ENCODE assay signal across 12 cellular contexts in genomic region chrX:153885208-153885787, GRCh38. TPM values are rescaled to one million over a fixed set of nuclear protein-coding genes. Genes with fewer than 3 reads are reported as not detected.
DNase-seq lines count a peak whose midpoint lies in the region; ATAC-seq, FAIRE-seq and TF ChIP-seq lines count a peak whose summit lies in the region.
"Had no signal": no experiment of that assay in that cellular context is flagged by ENCODE, and none has a peak within 500 bp of the region (broad histone marks: within the 10 kb centered on the region; RNA-seq: fewer than 3 reads in every experiment).

No MANE protein-coding gene starts in this region.

- no peaks in the 10 kb centered on the region for H3F3A ChIP-seq in OCI-LY1 (ENCODE audit: insufficient read depth, low read length)

- no peaks in the 10 kb centered on the region for H3K36me3 ChIP-seq in OCI-LY1 (ENCODE audit: insufficient read depth, low read length)
- no peaks in the 10 kb centered on the region for H3K36me3 ChIP-seq in endothelial cell of umbilical vein (ENCODE audit: control insufficient read depth in 2 of 2, extremely low read depth in 1 of 2, insufficient read depth in 2 of 2, low read length in 2 of 2)
- H3K36me3 ChIP-seq in trophoblast cell (ENCODE audit: control insufficient read depth in 1 of 2, insufficient read depth in 2 of 2, low read length in 2 of 2) = no peaks in the 10 kb centered on the region
- H3K36me3 ChIP-seq: uterus had no signal

- no peak overlapping the region for H2BK12ac ChIP-seq in trophoblast cell (ENCODE audit: low read length)

- no peak overlapping the region for H3K14ac ChIP-seq in trophoblast cell (ENCODE audit: low read length)

- H3K18ac ChIP-seq in trophoblast cell (ENCODE audit: low read length) = no peak overlapping the region

- no TSS peak for BruUV-seq in endothelial cell of umbilical vein (replicated peaks; lab: Mats Ljungman, UMichigan)

- TF ChIP-seq POLR2A in endothelial cell of umbilical vein (IDR thresholded peaks at IDR 0.05; ENCODE audit: low read depth, low read length) (no peak), lower leg skin (IDR thresholded peaks at IDR 0.05) (no peak)

- no peaks in the 10 kb centered on the region for H3K79me2 ChIP-seq in OCI-LY1 (ENCODE audit: insufficient read depth, low read length)
- H3K79me2 ChIP-seq in endothelial cell of umbilical vein (ENCODE audit: control insufficient read depth, insufficient read depth, low read length) = no peaks in the 10 kb centered on the region
- H3K79me2 ChIP-seq in trophoblast cell (ENCODE audit: control insufficient read depth, insufficient read depth, low read length, poor library complexity) = no peaks in the 10 kb centered on the region

- peaks cover 9% of the 10 kb centered on the region for H3K79me1 ChIP-seq in trophoblast cell (ENCODE audit: low read length)

- H3K4me3 ChIP-seq in OCI-LY1 (ENCODE audit: low read depth, low read length, poor library complexity, severe bottlenecking) (peak overlapping the region; percentile 36), endothelial cell of umbilical vein (replicated peaks in 1 of 3; ENCODE audit: insufficient read depth in 1 of 3, low read depth in 1 of 3, low read length in 3 of 3) (no peak overlapping the region), trophoblast cell (ENCODE audit: low read depth, low read length) (peak overlapping the region; percentile 68), lower leg skin (ENCODE audit: low read depth, poor library complexity, severe bottlenecking) (no peak overlapping the region)
- H3K4me3 ChIP-seq: lung had no signal

- no peak for ATAC-seq in HG02571 (IDR thresholded peaks at IDR 0.05; ENCODE audit: unreplicated experiment)

- H4K91ac ChIP-seq in trophoblast cell (ENCODE audit: low read depth, low read length) = peak overlapping the region; percentile 42

- H2BK120ac ChIP-seq in trophoblast cell (ENCODE audit: insufficient read depth, low read length, poor library complexity) = no peak overlapping the region

- H3K9me3 ChIP-seq in OCI-LY1 (ENCODE audit: low read length) = no peaks in the 10 kb centered on the region
- no peaks in the 10 kb centered on the region for H3K9me3 ChIP-seq in endothelial cell of umbilical vein (replicated peaks; ENCODE audit: control insufficient read depth, insufficient read depth, low read length)
- no peaks in the 10 kb centered on the region for H3K9me3 ChIP-seq in trophoblast cell (ENCODE audit: insufficient read depth, low read depth, low read length)
- H3K9me3 ChIP-seq: uterus had no signal

- H3K4me2 ChIP-seq in OCI-LY1 (ENCODE audit: low read length) = peak overlapping the region; percentile 50; the same call in 1 of the 2 replicates
- no peak overlapping the region for H3K4me2 ChIP-seq in endothelial cell of umbilical vein (ENCODE audit: insufficient read depth, low read length)
- peak overlapping the region; percentile 56 for H3K4me2 ChIP-seq in trophoblast cell (ENCODE audit: low read length)

- no peak overlapping the region for H3K4ac ChIP-seq in trophoblast cell (ENCODE audit: low read depth, low read length)

- intact Hi-C loops in endothelial cell of umbilical vein (cut with micrococcal nuclease) = loop anchor here (10.0 kb wide), 1 partner anchor 70 kb away; no protein-coding TSS in a partner anchor
- intact Hi-C loops in lower leg skin (cut with DNase I; ENCODE audit: low total_unique reads) = no loop called here

- no peaks in the 10 kb centered on the region for H3K27me3 ChIP-seq in OCI-LY1 (ENCODE audit: insufficient read depth, low read length)
- peaks cover 30 to 33% of the 10 kb centered on the region in 2 experiments for H3K27me3 ChIP-seq in endothelial cell of umbilical vein (ENCODE audit: control insufficient read depth in 2 of 2, insufficient read depth in 2 of 2, low read length in 2 of 2)
- no peaks in the 10 kb centered on the region for H3K27me3 ChIP-seq in trophoblast cell (ENCODE audit: insufficient read depth, low read length)

- peak; percentile 49 for DNase-seq in NCI-H2171 treated with DMSO at 0.1 percent for 48 hours (lab: John Stamatoyannopoulos, UW)
- no peak for DNase-seq in NCI-H2171 (lab: John Stamatoyannopoulos, UW)
- DNase-seq in endothelial cell of umbilical vein (ENCODE audit: low read depth, low spot score) = no peak
- DNase-seq in trophoblast cell = no peak
- DNase-seq in lower leg skin (ENCODE audit: low spot score in 2 of 2) = no peak
- no peak for DNase-seq in GOT3 (lab: John Stamatoyannopoulos, UW)
- DNase-seq: SHP77, uterus had no signal

- dilution Hi-C loops in endothelial cell of umbilical vein (cut with MboI; ENCODE audit: extremely low pct_ligation_motif_present, low sequenced_read_pairs) = no loop called here

- no peak overlapping the region for H3K23ac ChIP-seq in trophoblast cell (ENCODE audit: low read length)

- no peak overlapping the region for H4K12ac ChIP-seq in trophoblast cell (ENCODE audit: low read depth, low read length)

- no CpG with 5 or more reads among the region's 32 CpGs for WGBS in trophoblast cell (ENCODE audit: extremely low coverage, insufficient coverage, insufficient read length)
- WGBS in lower leg skin, 2 donors = 2 to 30% methylated on average over 11 to 25 of the region's 32 CpGs

- H3K4me1 ChIP-seq in OCI-LY1 (ENCODE audit: insufficient read depth, low read length, severe bottlenecking) = no peaks in the 10 kb centered on the region
- H3K4me1 ChIP-seq in endothelial cell of umbilical vein (ENCODE audit: control insufficient read depth, extremely low read depth, insufficient read depth, low read length) = no peaks in the 10 kb centered on the region
- peaks cover 15 to 35% of the 10 kb centered on the region in 2 experiments for H3K4me1 ChIP-seq in trophoblast cell (ENCODE audit: control insufficient read depth in 1 of 2, insufficient read depth in 2 of 2, low read length in 2 of 2)

- no peak overlapping the region for H2AK5ac ChIP-seq in trophoblast cell (ENCODE audit: low read length)

- FAIRE-seq in endothelial cell of umbilical vein (lab: Jason Lieb, UNC) = no peak

- no peak overlapping the region for H2BK5ac ChIP-seq in trophoblast cell (ENCODE audit: low read depth, low read length, poor library complexity)

- CTCF ChIA-PET in endothelial cell of umbilical vein (lab: Charles Lee) = no interaction called here

- H3K27ac ChIP-seq in OCI-LY1 (ENCODE audit: low read depth, low read length, poor library complexity, severe bottlenecking) = no peak overlapping the region
- H3K27ac ChIP-seq in endothelial cell of umbilical vein (ENCODE audit: insufficient read depth, low read depth, low read length) = no peak overlapping the region
- no peak overlapping the region for H3K27ac ChIP-seq in trophoblast cell (ENCODE audit: low read depth, low read length)
- H3K27ac ChIP-seq: uterus had no signal

- POLR2A ChIA-PET in endothelial cell of umbilical vein (lab: Charles Lee) = no interaction called here

- no peaks in the 10 kb centered on the region for H3K9me2 ChIP-seq in OCI-LY1 (ENCODE audit: low read depth, low read length)

- H3K9me1 ChIP-seq in endothelial cell of umbilical vein (replicated peaks; ENCODE audit: control insufficient read depth, extremely low read depth, insufficient read depth, low read length) = no peaks in the 10 kb centered on the region

- TF ChIP-seq CTCF in OCI-LY1 (IDR thresholded peaks at IDR 0.05; ENCODE audit: low read length) (no peak), endothelial cell of umbilical vein (IDR thresholded peaks at IDR 0.05; ENCODE audit: extremely low read depth in 1 of 2, insufficient read depth in 1 of 2, low read depth in 1 of 2, low read length in 2 of 2) (no peak), lower leg skin (IDR thresholded peaks at IDR 0.05) (no peak)

- H2AFZ ChIP-seq in OCI-LY1 (ENCODE audit: low read length) (no peak overlapping the region), endothelial cell of umbilical vein (ENCODE audit: low read depth, low read length) (no peak overlapping the region), trophoblast cell (ENCODE audit: insufficient read depth, low read length, poor library complexity) (no peak overlapping the region)

- H3K9ac ChIP-seq in OCI-LY1 (ENCODE audit: low read length) (no peak overlapping the region), endothelial cell of umbilical vein (replicated peaks; ENCODE audit: extremely low read depth, insufficient read depth, low read length) (no peak overlapping the region), trophoblast cell (ENCODE audit: low read length) (no peak overlapping the region)

- H4K20me1 ChIP-seq in OCI-LY1 (ENCODE audit: insufficient read depth, low read length) (no peaks in the 10 kb centered on the region), endothelial cell of umbilical vein (replicated peaks; ENCODE audit: control insufficient read depth, extremely low read depth, insufficient read depth, low read length) (no peaks in the 10 kb centered on the region)

- H4K8ac ChIP-seq in trophoblast cell (ENCODE audit: low read depth, low read length) = no peak overlapping the region

RNA-seq across cellular contexts. Expression of gene L1CAM, which starts 0.7 kb away (rescaled TPM):
- not detected in 2 replicates for total RNA-seq in endothelial cell of umbilical vein
- polyA plus RNA-seq in endothelial cell of umbilical vein = 0.01 and 0.02 TPM in 2 replicates
- polyA plus RNA-seq in endothelial cell of umbilical vein (2011; cell fraction: cytosol; rRNA removed) = 0.07 and 0.08 TPM in 2 replicates
- polyA plus RNA-seq in endothelial cell of umbilical vein (2011; cell fraction: nucleus; rRNA removed) = 0.08 TPM in 1 of 2 replicates, not detected in the other
- 0.14 and 0.16 TPM in 2 replicates for polyA plus RNA-seq in endothelial cell of umbilical vein (2012)
- 0.11 TPM in 1 of 2 replicates, not detected in the other for polyA minus RNA-seq in endothelial cell of umbilical vein
- 100 TPM for polyA minus RNA-seq in endothelial cell of umbilical vein (2011; cell fraction: cytosol; rRNA and poly(A)+ RNA removed)
- 0.10 and 0.43 TPM in 2 replicates for polyA minus RNA-seq in endothelial cell of umbilical vein (2011; cell fraction: nucleus; rRNA and poly(A)+ RNA removed)
- polyA plus RNA-seq in trophoblast cell (2013) = 17.7 and 21.8 TPM in 2 replicates
- 10 to 100 TPM in 2 of 4 donors, 1 to 10 TPM in 2; 3.0 to 12.9 (median 8.4) TPM for total RNA-seq in lower leg skin

RNA-seq across cellular contexts. Expression of gene AVPR2, which starts 19.2 kb away (rescaled TPM):
- total RNA-seq in endothelial cell of umbilical vein = not detected in 2 replicates
- not detected in 2 replicates for polyA plus RNA-seq in endothelial cell of umbilical vein
- not detected in 2 replicates for polyA plus RNA-seq in endothelial cell of umbilical vein (2011; cell fraction: cytosol; rRNA removed)
- not detected in 2 replicates for polyA plus RNA-seq in endothelial cell of umbilical vein (2011; cell fraction: nucleus; rRNA removed)
- not detected in 2 replicates for polyA plus RNA-seq in endothelial cell of umbilical vein (2012)
- not detected in 2 replicates for polyA minus RNA-seq in endothelial cell of umbilical vein
- polyA minus RNA-seq in endothelial cell of umbilical vein (2011; cell fraction: cytosol; rRNA and poly(A)+ RNA removed) = not detected
- not detected in 2 replicates for polyA minus RNA-seq in endothelial cell of umbilical vein (2011; cell fraction: nucleus; rRNA and poly(A)+ RNA removed)
- not detected in 2 replicates for polyA plus RNA-seq in trophoblast cell (2013)
- 1 to 10 TPM in 2 of 4 donors, under 1 TPM in 2; 0.53 to 2.6 (median 0.98) TPM for total RNA-seq in lower leg skin
- polyA plus RNA-seq: AG04450 had no signal

RNA-seq across cellular contexts. Expression of gene ARHGAP4, which starts 40.8 kb away (rescaled TPM):
- total RNA-seq in endothelial cell of umbilical vein (31.9 and 33.3 TPM in 2 replicates), lower leg skin (10 to 100 TPM in 2 of 4 donors, 1 to 10 TPM in 2; 2.7 to 14.8 (median 10.5) TPM)
- 20.9 and 24.5 TPM in 2 replicates for polyA plus RNA-seq in endothelial cell of umbilical vein
- 8.0 and 11.2 TPM in 2 replicates for polyA plus RNA-seq in endothelial cell of umbilical vein (2011; cell fraction: cytosol; rRNA removed)
- polyA plus RNA-seq in endothelial cell of umbilical vein (2011; cell fraction: nucleus; rRNA removed) = 100 and 121 TPM in 2 replicates
- polyA plus RNA-seq in endothelial cell of umbilical vein (2012) = 8.5 and 13.1 TPM in 2 replicates
- 9.0 and 20.8 TPM in 2 replicates for polyA minus RNA-seq in endothelial cell of umbilical vein
- not detected for polyA minus RNA-seq in endothelial cell of umbilical vein (2011; cell fraction: cytosol; rRNA and poly(A)+ RNA removed)
- polyA minus RNA-seq in endothelial cell of umbilical vein (2011; cell fraction: nucleus; rRNA and poly(A)+ RNA removed) = 24.9 and 33.5 TPM in 2 replicates
- 1.5 and 1.9 TPM in 2 replicates for polyA plus RNA-seq in trophoblast cell (2013)

RNA-seq across cellular contexts. Expression of gene NAA10, which starts 49.5 kb away (rescaled TPM):
- total RNA-seq in endothelial cell of umbilical vein = 143 and 144 TPM in 2 replicates
- 141 and 169 TPM in 2 replicates for polyA plus RNA-seq in endothelial cell of umbilical vein
- 183 and 186 TPM in 2 replicates for polyA plus RNA-seq in endothelial cell of umbilical vein (2011; cell fraction: cytosol; rRNA removed)
- polyA plus RNA-seq in endothelial cell of umbilical vein (2011; cell fraction: nucleus; rRNA removed) = 181 and 188 TPM in 2 replicates
- 142 and 148 TPM in 2 replicates for polyA plus RNA-seq in endothelial cell of umbilical vein (2012)
- 53.2 and 57.4 TPM in 2 replicates for polyA minus RNA-seq in endothelial cell of umbilical vein
- polyA minus RNA-seq in endothelial cell of umbilical vein (2011; cell fraction: cytosol; rRNA and poly(A)+ RNA removed) = 62.0 TPM
- polyA minus RNA-seq in endothelial cell of umbilical vein (2011; cell fraction: nucleus; rRNA and poly(A)+ RNA removed) = 30.4 and 32.5 TPM in 2 replicates
- 92.2 and 95.5 TPM in 2 replicates for polyA plus RNA-seq in trophoblast cell (2013)
- total RNA-seq in lower leg skin = 10 to 100 TPM; 32.6 to 70.9 (median 51.1) TPM

RNA-seq across cellular contexts. Expression of gene PDZD4, which starts 55.0 kb away (rescaled TPM):
- total RNA-seq in endothelial cell of umbilical vein (0.09 TPM in 2 replicates), lower leg skin (1 to 10 TPM; 2.2 to 6.4 (median 4.6) TPM)
- 0.07 and 0.08 TPM in 2 replicates for polyA plus RNA-seq in endothelial cell of umbilical vein
- 0.06 and 0.13 TPM in 2 replicates for polyA plus RNA-seq in endothelial cell of umbilical vein (2011; cell fraction: cytosol; rRNA removed)
- polyA plus RNA-seq in endothelial cell of umbilical vein (2011; cell fraction: nucleus; rRNA removed) = 0.36 and 0.41 TPM in 2 replicates
- 0.22 TPM in 1 of 2 replicates, not detected in the other for polyA plus RNA-seq in endothelial cell of umbilical vein (2012)
- polyA minus RNA-seq in endothelial cell of umbilical vein = 0.04 and 0.12 TPM in 2 replicates
- not detected for polyA minus RNA-seq in endothelial cell of umbilical vein (2011; cell fraction: cytosol; rRNA and poly(A)+ RNA removed)
- not detected in 2 replicates for polyA minus RNA-seq in endothelial cell of umbilical vein (2011; cell fraction: nucleus; rRNA and poly(A)+ RNA removed)
- polyA plus RNA-seq in trophoblast cell (2013) = 0.18 and 0.29 TPM in 2 replicates

Comparison
In these comparisons a context has a peak if more than half of its experiments do, and no peak if none do; other contexts are left out.
1. H3K4me3 ChIP-seq: peak in OCI-LY1 (single experiment) and trophoblast cell (single experiment); none in endothelial cell of umbilical vein (0 of 3) and lower leg skin (single experiment).